In the genomic region with DNA sequence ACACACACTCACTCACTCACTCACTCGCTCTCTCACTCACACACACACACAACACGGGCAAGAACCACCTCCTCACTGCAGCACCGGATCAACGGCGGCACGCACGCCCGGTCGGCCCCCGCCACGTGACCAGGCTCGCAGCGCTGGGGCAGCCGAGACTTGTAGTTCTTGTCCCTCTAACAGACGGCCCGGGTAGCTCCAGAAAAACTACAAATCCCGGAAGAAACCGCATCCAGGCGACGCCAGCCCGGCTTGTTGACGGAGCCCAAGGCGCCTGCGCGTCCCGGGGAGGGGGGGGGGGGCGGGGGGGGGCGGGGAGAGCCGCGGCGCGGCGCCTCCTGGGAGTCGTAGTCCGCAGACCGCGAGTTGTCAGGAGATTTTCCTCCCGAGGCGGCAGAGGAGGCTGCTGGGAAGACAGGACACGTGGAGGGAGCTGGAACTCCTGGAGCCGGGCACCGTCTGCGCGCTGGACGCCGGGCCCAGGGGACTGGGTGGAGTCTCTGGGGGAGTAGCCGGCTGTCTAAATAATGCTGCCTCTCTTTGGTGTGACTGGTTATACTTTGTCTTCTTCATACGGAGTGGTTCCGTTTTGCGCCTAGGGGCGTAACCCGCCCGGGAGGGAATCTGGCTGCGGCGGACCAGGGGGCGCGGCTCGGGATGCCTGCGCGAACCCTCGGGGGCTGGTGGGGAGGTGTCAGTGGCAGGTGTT, we compare ENCODE assay signal across 1 cellular context.
TF ChIP-seq lines count a peak whose summit lies in the region.

Gene MAX, minus strand, starts transcription at position 77 of the 709 bp plus-strand sequence. CDS start 178 bp downstream, outside the sequence.

TF ChIP-seq in K562, 482 proteins besides CTCF, POLR2A, EP300 and RAD21 (continued from another document and continues in another):
- TF ChIP-seq ZNF609 (CRISPR knock-in tag; IDR thresholded peaks at IDR 0.05; ENCODE audit: borderline replicate concordance) (no peak), IRF1 (CRISPR knock-in tag; IDR thresholded peaks at IDR 0.05; ENCODE audit: borderline replicate concordance) (no peak), CEBPG (CRISPR knock-in tag; IDR thresholded peaks at IDR 0.05) (no peak), CEBPG (tag; conservative IDR thresholded peaks at IDR 0.05 in 1 of 2, IDR thresholded peaks at IDR 0.05 in 1 of 2) (no peak), MIER1 (IDR thresholded peaks at IDR 0.05; ENCODE audit: low read depth) (no peak), ARID1B (IDR thresholded peaks at IDR 0.05) (0 out of 2 replicates have a peak, but pooled peaks have one; percentile 12), SRSF3 (IDR thresholded peaks at IDR 0.05; ENCODE audit: insufficient read depth, low read length) (no peak), MBD2 (IDR thresholded peaks at IDR 0.05; ENCODE audit: borderline replicate concordance, low read depth) (peak; percentile 21; the same call in 1 of the 2 replicates), ZNF79 (CRISPR knock-in tag; IDR thresholded peaks at IDR 0.05; ENCODE audit: low read depth) (no peak), RHOXF2B (CRISPR knock-in tag; conservative IDR thresholded peaks at IDR 0.05) (no peak), ELF1 (tag; IDR thresholded peaks at IDR 0.05) (peak; percentile 63), GTF2F1 (IDR thresholded peaks at IDR 0.05; ENCODE audit: low read depth, low read length) (no peak), ARID2 (IDR thresholded peaks at IDR 0.05) (no peak), ZFP36 (IDR thresholded peaks at IDR 0.05; ENCODE audit: low read depth, low read length, partially characterized antibody) (no peak), ZBTB17 (CRISPR knock-in tag; IDR thresholded peaks at IDR 0.05) (no peak), LCOR (CRISPR knock-in tag; IDR thresholded peaks at IDR 0.05) (peak; percentile 11; the same call in 1 of the 2 replicates), POLR2B (IDR thresholded peaks at IDR 0.05; ENCODE audit: low read depth, partially characterized antibody) (peak; percentile 40), HDAC1 (IDR thresholded peaks at IDR 0.05) (peak in 1 of 2 experiments; percentile 83; a peak in 2 of 4 replicates), HNRNPL (IDR thresholded peaks at IDR 0.05; ENCODE audit: low read depth, low read length) (no peak), ZBED1 (IDR thresholded peaks at IDR 0.05) (no peak), ZNF3 (CRISPR knock-in tag; IDR thresholded peaks at IDR 0.05) (no peak), NCOA1 (IDR thresholded peaks at IDR 0.05; ENCODE audit: low read depth) (no peak), SRF (CRISPR knock-in tag; IDR thresholded peaks at IDR 0.05) (no peak), THRB (CRISPR knock-in tag; conservative IDR thresholded peaks at IDR 0.05) (0 out of 2 replicates have a peak, but pooled peaks have one; percentile 22), ESRRA (IDR thresholded peaks at IDR 0.05; ENCODE audit: borderline replicate concordance, low read depth) (peak; percentile 25; the same call in 1 of the 2 replicates), FOXJ3 (CRISPR knock-in tag; IDR thresholded peaks at IDR 0.05) (no peak)
- TF ChIP-seq, protein P1, sequence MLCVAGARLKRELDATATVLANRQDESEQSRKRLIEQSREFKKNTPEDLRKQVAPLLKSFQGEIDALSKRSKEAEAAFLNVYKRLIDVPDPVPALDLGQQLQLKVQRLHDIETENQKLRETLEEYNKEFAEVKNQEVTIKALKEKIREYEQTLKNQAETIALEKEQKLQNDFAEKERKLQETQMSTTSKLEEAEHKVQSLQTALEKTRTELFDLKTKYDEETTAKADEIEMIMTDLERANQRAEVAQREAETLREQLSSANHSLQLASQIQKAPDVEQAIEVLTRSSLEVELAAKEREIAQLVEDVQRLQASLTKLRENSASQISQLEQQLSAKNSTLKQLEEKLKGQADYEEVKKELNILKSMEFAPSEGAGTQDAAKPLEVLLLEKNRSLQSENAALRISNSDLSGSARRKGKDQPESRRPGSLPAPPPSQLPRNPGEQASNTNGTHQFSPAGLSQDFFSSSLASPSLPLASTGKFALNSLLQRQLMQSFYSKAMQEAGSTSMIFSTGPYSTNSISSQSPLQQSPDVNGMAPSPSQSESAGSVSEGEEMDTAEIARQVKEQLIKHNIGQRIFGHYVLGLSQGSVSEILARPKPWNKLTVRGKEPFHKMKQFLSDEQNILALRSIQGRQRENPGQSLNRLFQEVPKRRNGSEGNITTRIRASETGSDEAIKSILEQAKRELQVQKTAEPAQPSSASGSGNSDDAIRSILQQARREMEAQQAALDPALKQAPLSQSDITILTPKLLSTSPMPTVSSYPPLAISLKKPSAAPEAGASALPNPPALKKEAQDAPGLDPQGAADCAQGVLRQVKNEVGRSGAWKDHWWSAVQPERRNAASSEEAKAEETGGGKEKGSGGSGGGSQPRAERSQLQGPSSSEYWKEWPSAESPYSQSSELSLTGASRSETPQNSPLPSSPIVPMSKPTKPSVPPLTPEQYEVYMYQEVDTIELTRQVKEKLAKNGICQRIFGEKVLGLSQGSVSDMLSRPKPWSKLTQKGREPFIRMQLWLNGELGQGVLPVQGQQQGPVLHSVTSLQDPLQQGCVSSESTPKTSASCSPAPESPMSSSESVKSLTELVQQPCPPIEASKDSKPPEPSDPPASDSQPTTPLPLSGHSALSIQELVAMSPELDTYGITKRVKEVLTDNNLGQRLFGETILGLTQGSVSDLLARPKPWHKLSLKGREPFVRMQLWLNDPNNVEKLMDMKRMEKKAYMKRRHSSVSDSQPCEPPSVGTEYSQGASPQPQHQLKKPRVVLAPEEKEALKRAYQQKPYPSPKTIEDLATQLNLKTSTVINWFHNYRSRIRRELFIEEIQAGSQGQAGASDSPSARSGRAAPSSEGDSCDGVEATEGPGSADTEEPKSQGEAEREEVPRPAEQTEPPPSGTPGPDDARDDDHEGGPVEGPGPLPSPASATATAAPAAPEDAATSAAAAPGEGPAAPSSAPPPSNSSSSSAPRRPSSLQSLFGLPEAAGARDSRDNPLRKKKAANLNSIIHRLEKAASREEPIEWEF (CRISPR knock-in tag; IDR thresholded peaks at IDR 0.05) = no peak
- TF ChIP-seq, protein P2, sequence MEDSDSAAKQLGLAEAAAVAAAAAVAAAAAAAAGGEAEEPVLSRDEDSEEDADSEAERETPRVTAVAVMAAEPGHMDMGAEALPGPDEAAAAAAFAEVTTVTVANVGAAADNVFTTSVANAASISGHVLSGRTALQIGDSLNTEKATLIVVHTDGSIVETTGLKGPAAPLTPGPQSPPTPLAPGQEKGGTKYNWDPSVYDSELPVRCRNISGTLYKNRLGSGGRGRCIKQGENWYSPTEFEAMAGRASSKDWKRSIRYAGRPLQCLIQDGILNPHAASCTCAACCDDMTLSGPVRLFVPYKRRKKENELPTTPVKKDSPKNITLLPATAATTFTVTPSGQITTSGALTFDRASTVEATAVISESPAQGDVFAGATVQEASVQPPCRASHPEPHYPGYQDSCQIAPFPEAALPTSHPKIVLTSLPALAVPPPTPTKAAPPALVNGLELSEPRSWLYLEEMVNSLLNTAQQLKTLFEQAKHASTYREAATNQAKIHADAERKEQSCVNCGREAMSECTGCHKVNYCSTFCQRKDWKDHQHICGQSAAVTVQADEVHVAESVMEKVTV (CRISPR knock-in tag; IDR thresholded peaks at IDR 0.05) = no peak
- TF ChIP-seq, protein P3, sequence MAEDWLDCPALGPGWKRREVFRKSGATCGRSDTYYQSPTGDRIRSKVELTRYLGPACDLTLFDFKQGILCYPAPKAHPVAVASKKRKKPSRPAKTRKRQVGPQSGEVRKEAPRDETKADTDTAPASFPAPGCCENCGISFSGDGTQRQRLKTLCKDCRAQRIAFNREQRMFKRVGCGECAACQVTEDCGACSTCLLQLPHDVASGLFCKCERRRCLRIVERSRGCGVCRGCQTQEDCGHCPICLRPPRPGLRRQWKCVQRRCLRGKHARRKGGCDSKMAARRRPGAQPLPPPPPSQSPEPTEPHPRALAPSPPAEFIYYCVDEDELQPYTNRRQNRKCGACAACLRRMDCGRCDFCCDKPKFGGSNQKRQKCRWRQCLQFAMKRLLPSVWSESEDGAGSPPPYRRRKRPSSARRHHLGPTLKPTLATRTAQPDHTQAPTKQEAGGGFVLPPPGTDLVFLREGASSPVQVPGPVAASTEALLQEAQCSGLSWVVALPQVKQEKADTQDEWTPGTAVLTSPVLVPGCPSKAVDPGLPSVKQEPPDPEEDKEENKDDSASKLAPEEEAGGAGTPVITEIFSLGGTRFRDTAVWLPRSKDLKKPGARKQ (CRISPR knock-in tag; IDR thresholded peaks at IDR 0.05) = no peak
